In genomic region chr3:10206166-10206511, GRCh38 we compare ENCODE assay signal across 13 cellular contexts. TPM values are rescaled to one million over a fixed set of nuclear protein-coding genes. Genes with fewer than 3 reads are reported as not detected.
DNase-seq lines count a peak whose midpoint lies in the region; ATAC-seq lines count a peak whose summit lies in the region.
"Had no signal": no experiment of that assay in that cellular context is flagged by ENCODE, and none has a peak within 500 bp of the region (broad histone marks: within the 10 kb centered on the region; RNA-seq: fewer than 3 reads in every experiment).

No MANE protein-coding gene starts in this region.

- peak overlapping the region; percentile 66 for H2BK15ac ChIP-seq in mesenchymal stem cell (ENCODE audit: low read depth, poor library complexity, severe bottlenecking)

- H4K91ac ChIP-seq in mesenchymal stem cell (ENCODE audit: low read length): peak overlapping the region; percentile 74

- no peaks in the 10 kb centered on the region for H3K9me3 Mint-ChIP-seq in effector memory CD8-positive, alpha-beta T cell
- H3K9me3 Mint-ChIP-seq: naive B cell had no signal

- H3K9ac ChIP-seq in mesenchymal stem cell (ENCODE audit: low read length): peak overlapping the region; percentile 35

- DNase-seq in left cardiac atrium: no peak
- no peak for DNase-seq in left ventricle myocardium superior
- no peak for DNase-seq in mesenchymal stem cell
- no peak for DNase-seq in pons (ENCODE audit: low spot score)
- no peak for DNase-seq in NCI-H526 treated with DMSO at 0.1 percent for 48 hours (lab: John Stamatoyannopoulos, UW)
- DNase-seq in effector memory CD8-positive, alpha-beta T cell: no peak
- no peak for DNase-seq in mesenteric fat pad (ENCODE audit: low spot score)
- DNase-seq: activated CD4-positive, alpha-beta T cell treated with anti-CD3 and anti-CD28 coated beads for 1 hour; left lung; naive B cell; NCI-H2029; NCI-H524 treated with DMSO at 0.1 percent for 48 hours had no signal

- no peaks in the 10 kb centered on the region for H3K9me3 ChIP-seq in mesenchymal stem cell (ENCODE audit: control insufficient read depth, low read length)
- H3K9me3 ChIP-seq: left lung had no signal

- peak overlapping the region; percentile 35 to 63 for H3K4ac ChIP-seq in mesenchymal stem cell (ENCODE audit: low read depth in 1 of 2, low read length in 2 of 2)

- no peak overlapping the region for H2BK120ac ChIP-seq in mesenchymal stem cell (ENCODE audit: low read depth, low read length)

- H2AFZ ChIP-seq in mesenchymal stem cell (ENCODE audit: low read depth, low read length): no peak overlapping the region

- H3K36me3 Mint-ChIP-seq in effector memory CD8-positive, alpha-beta T cell (ENCODE audit: insufficient read depth): no peaks in the 10 kb centered on the region

- peak overlapping the region; percentile 2 to 3 for H2BK12ac ChIP-seq in mesenchymal stem cell (ENCODE audit: low read length in 2 of 2)

- intact Hi-C loops in left cardiac atrium (cut with DNase I): no loop called here
- intact Hi-C loops in left ventricle myocardium superior (cut with micrococcal nuclease): no loop called here

- H3K4me3 ChIP-seq in mesenchymal stem cell (ENCODE audit: insufficient read depth in 1 of 2, low read depth in 1 of 2, low read length in 2 of 2): no peak overlapping the region
- H3K4me3 ChIP-seq: left lung had no signal

- peak overlapping the region; percentile 78 to 96 for H3K18ac ChIP-seq in mesenchymal stem cell (ENCODE audit: low read depth in 1 of 2, low read length in 2 of 2)

- no peak overlapping the region for H3K23ac ChIP-seq in mesenchymal stem cell (ENCODE audit: low read length in 2 of 2)

- peaks cover 0 to 7% of the 10 kb centered on the region in 2 donors for H3K4me1 Mint-ChIP-seq in effector memory CD8-positive, alpha-beta T cell (ENCODE audit: low read depth in 2 of 2)

- peak overlapping the region; percentile 74 for H4K8ac ChIP-seq in mesenchymal stem cell (ENCODE audit: low read length)

- H3K27ac Mint-ChIP-seq in effector memory CD8-positive, alpha-beta T cell: no peak overlapping the region
- H3K27ac Mint-ChIP-seq: naive B cell had no signal

- H3K27me3 Mint-ChIP-seq in effector memory CD8-positive, alpha-beta T cell: no peaks in the 10 kb centered on the region
- H3K27me3 Mint-ChIP-seq: naive B cell had no signal

- ATAC-seq in left cardiac atrium: peak; percentile 8 to 13
- no peak for ATAC-seq in left ventricle myocardium superior
- ATAC-seq in effector memory CD8-positive, alpha-beta T cell (replicated peaks): no peak

- H3K14ac ChIP-seq in mesenchymal stem cell (ENCODE audit: low read length in 2 of 2): peak overlapping the region in 1 of 2 experiments; percentile 23

- H3K4me3 Mint-ChIP-seq in effector memory CD8-positive, alpha-beta T cell: no peak overlapping the region

- 82% methylated on average over 5 of the region's 5 CpGs for WGBS in mesenchymal stem cell

- H3K27me3 ChIP-seq in mesenchymal stem cell (ENCODE audit: control insufficient read depth in 1 of 2, insufficient read depth in 1 of 2, low read length in 2 of 2): no peaks in the 10 kb centered on the region
- H3K27me3 ChIP-seq: left lung had no signal

- no peak overlapping the region for H3K4me2 ChIP-seq in mesenchymal stem cell (ENCODE audit: low read length, poor library complexity, severe bottlenecking)

- H2AK5ac ChIP-seq in mesenchymal stem cell (ENCODE audit: low read length, severe bottlenecking): peak overlapping the region; percentile 10

- H3K27ac ChIP-seq in cingulate gyrus (ENCODE audit: low read depth, low read length): peak overlapping the region; percentile 71
- peak overlapping the region; percentile 85 for H3K27ac ChIP-seq in mesenchymal stem cell (ENCODE audit: low read length, poor library complexity, severe bottlenecking)

- H3K36me3 ChIP-seq in mesenchymal stem cell (ENCODE audit: control insufficient read depth in 1 of 2, insufficient read depth in 2 of 2, low read depth in 1 of 2, low read length in 2 of 2): peaks cover 13 to 51% of the 10 kb centered on the region in 2 experiments

- H3K79me1 ChIP-seq in mesenchymal stem cell (replicated peaks; ENCODE audit: low read length, poor library complexity, severe bottlenecking): peaks cover 7% of the 10 kb centered on the region

- no peak overlapping the region for H2BK5ac ChIP-seq in mesenchymal stem cell (ENCODE audit: low read depth, low read length, poor library complexity, severe bottlenecking)

- peaks cover 16% of the 10 kb centered on the region for H3K4me1 ChIP-seq in mesenchymal stem cell (ENCODE audit: control insufficient read depth, insufficient read depth, low read depth, low read length)

RNA-seq across cellular contexts. Expression of gene IRAK2, which starts 41.4 kb away (rescaled TPM):
- total RNA-seq in left cardiac atrium: 1 to 10 TPM; 1.7 to 1.8 TPM
- 1.3 TPM for total RNA-seq in left ventricle myocardium superior
- 2.6 TPM for polyA plus RNA-seq in mesenchymal stem cell (2013, experiment 1 of 2)
- polyA plus RNA-seq in mesenchymal stem cell (2013, experiment 2 of 2): 2.4 TPM
- total RNA-seq in mesenteric fat pad: 4.7 TPM

RNA-seq across cellular contexts. Expression of gene TATDN2, which starts 42.1 kb away (rescaled TPM):
- total RNA-seq in left cardiac atrium: 10 to 100 TPM; 17.9 to 27.0 TPM
- 17.0 TPM for total RNA-seq in left ventricle myocardium superior
- 17.8 TPM for polyA plus RNA-seq in mesenchymal stem cell (2013, experiment 1 of 2)
- polyA plus RNA-seq in mesenchymal stem cell (2013, experiment 2 of 2): 17.5 TPM
- 34.7 TPM for total RNA-seq in mesenteric fat pad

Comparison
In these comparisons a context has a peak if more than half of its experiments do, and no peak if none do; other contexts are left out.
1. ATAC-seq: peak in left cardiac atrium (2 of 2); none in left ventricle myocardium superior (single experiment) and effector memory CD8-positive, alpha-beta T cell (single experiment).